In the genomic region with DNA sequence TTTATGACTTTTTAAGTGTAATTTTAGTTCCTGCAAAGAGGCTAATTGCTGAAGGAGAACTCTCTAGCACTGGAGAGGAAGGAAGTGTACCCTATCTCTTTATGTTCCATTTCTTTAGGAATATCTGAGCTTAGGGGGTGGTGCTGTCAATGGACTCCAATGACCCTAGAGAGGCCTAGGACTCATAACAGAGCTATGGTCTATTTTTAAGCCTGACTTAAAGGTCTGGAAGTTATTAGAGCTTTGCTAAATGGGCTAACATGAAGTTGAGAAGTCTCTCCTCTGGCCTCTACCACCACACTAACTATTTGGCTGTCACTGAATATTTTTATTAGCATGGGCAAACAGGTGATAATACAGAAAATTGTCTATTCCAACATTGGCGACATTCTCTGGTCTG, we compare ENCODE assay signal across 18 cellular contexts.
DNase-seq lines count a peak whose midpoint lies in the region; ATAC-seq and TF ChIP-seq lines count a peak whose summit lies in the region.
"Had no signal": no experiment of that assay in that cellular context is flagged by ENCODE, and none has a peak within 500 bp of the region (broad histone marks: within the 10 kb centered on the region; RNA-seq: fewer than 3 reads in every experiment).

No MANE protein-coding gene starts in this region.

- H3K9me2 ChIP-seq in GM23248 (ENCODE audit: insufficient read depth), result no peaks in the 10 kb centered on the region

- H3K27me3 ChIP-seq in GM23248 (replicated peaks; ENCODE audit: insufficient read depth) (no peaks in the 10 kb centered on the region), osteoblast (ENCODE audit: insufficient read depth, low read length) (no peaks in the 10 kb centered on the region)
- H3K27me3 ChIP-seq: BLaER1 had no signal

- H4K20me1 ChIP-seq in GM23248 (ENCODE audit: insufficient read depth) (no peaks in the 10 kb centered on the region), osteoblast (ENCODE audit: insufficient read depth, low read length) (no peaks in the 10 kb centered on the region)
- H4K20me1 ChIP-seq: BLaER1 had no signal

- H3K27ac ChIP-seq in GM23248 (no peak overlapping the region), osteoblast (ENCODE audit: low read depth, low read length) (no peak overlapping the region)
- H3K27ac ChIP-seq: BLaER1, C4-2B had no signal

- H3K4me2 ChIP-seq in GM23248 (ENCODE audit: unreplicated experiment) (no peak overlapping the region), osteoblast (ENCODE audit: insufficient read depth, low read length) (no peak overlapping the region)
- H3K4me2 ChIP-seq: BLaER1, GM23338 had no signal

- 0 out of 2 replicates have a peak, but pooled peaks cover 5% of the 10 kb centered on the region for H3F3A ChIP-seq in GM23248 (ENCODE audit: insufficient read depth)

- no peak for TF ChIP-seq CTCF in osteoblast (IDR thresholded peaks at IDR 0.05; ENCODE audit: extremely low read depth, low read depth, low read length)

- H3K9me3 ChIP-seq in GM23248 (ENCODE audit: low read depth), result no peaks in the 10 kb centered on the region
- H3K9me3 ChIP-seq in osteoblast (ENCODE audit: low read depth, low read length), result no peaks in the 10 kb centered on the region
- H3K9me3 ChIP-seq: Caco-2 had no signal

- H3K4me1 ChIP-seq in GM23248 (ENCODE audit: insufficient read depth) (0 out of 2 replicates have a peak, but pooled peaks cover 8% of the 10 kb centered on the region), osteoblast (ENCODE audit: insufficient read depth, low read length) (peaks cover 6% of the 10 kb centered on the region)
- H3K4me1 ChIP-seq: BLaER1, Caco-2 had no signal

- H2AFZ ChIP-seq in GM23248, result no peak overlapping the region
- no peak overlapping the region for H2AFZ ChIP-seq in osteoblast (ENCODE audit: low read length)
- H2AFZ ChIP-seq: GM23338 had no signal

- ATAC-seq in HG03095 (IDR thresholded peaks at IDR 0.05; ENCODE audit: unreplicated experiment), result no peak
- ATAC-seq: CD8-positive, alpha-beta T cell; GM23338; HCT116 had no signal

- H3K36me3 ChIP-seq in GM23248 (ENCODE audit: low read depth) (no peaks in the 10 kb centered on the region), osteoblast (ENCODE audit: insufficient read depth, low read length) (no peaks in the 10 kb centered on the region)
- H3K36me3 ChIP-seq: BLaER1 had no signal

- DNase-seq in GM23248 (peak; percentile 15), fibroblast of peridontal ligament (ENCODE audit: extremely low read depth) (peak; percentile 4), osteoblast (ENCODE audit: insufficient read length, low spot score, missing footprints) (peak; percentile 49), SKM-1 (lab: John Stamatoyannopoulos, UW; ENCODE audit: unreplicated experiment) (no peak), RKO (ENCODE audit: low spot score) (no peak)
- DNase-seq: Caco-2; CD4-positive, CD25-positive, alpha-beta regulatory T cell; CD8-positive, alpha-beta T cell; DMS153; DND-41; EL; GF-D8; H9 had no signal

- no peak overlapping the region for H3K4me3 ChIP-seq in GM23248
- no peak overlapping the region for H3K4me3 ChIP-seq in osteoblast (ENCODE audit: insufficient read depth, low read length)
- H3K4me3 ChIP-seq: BLaER1, GM23338 had no signal

- WGBS in GM23248 (ENCODE audit: low coverage in 1 of 2, low lambda C conversion rate in 2 of 2, missing lambda C conversion rate in 2 of 2), 2 experiments, result 79 to 84% methylated on average over 1 of the region's 1 CpG

- H3K79me2 ChIP-seq in GM23248 (ENCODE audit: insufficient read depth), result no peaks in the 10 kb centered on the region
- H3K79me2 ChIP-seq in osteoblast (ENCODE audit: insufficient read depth, low read length), result no peaks in the 10 kb centered on the region

- in situ Hi-C loops in GM23248 (cut with MboI), result no loop called here

- no peak overlapping the region for H3K9ac ChIP-seq in GM23248
- H3K9ac ChIP-seq: BLaER1 had no signal

Comparison
In these comparisons a context has a peak if more than half of its experiments do, and no peak if none do; other contexts are left out.
1. DNase-seq: peak in GM23248 (single experiment), fibroblast of peridontal ligament (single experiment) and osteoblast (single experiment); none in SKM-1 (single experiment) and RKO (single experiment).